Comparison of ENCODE assay signal across 27 cellular contexts in the genomic region with DNA sequence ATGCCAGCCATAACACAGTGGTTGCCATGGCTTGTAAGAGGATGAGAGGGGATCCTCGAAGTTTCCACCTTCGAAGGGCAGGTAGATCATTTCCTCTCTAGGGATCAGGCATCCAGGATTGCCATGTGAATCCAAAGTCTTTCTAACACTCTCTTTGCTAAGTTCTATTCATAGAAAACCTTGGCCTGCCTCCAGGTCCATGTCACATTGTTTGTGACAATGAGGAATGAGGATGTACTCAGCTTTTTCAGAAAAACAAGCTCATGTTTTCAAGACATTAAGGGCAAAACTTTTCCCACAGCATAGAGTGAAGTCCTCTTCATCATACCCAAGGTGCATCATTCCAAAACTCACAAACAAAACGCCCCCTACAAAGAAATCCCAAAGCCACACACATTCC. TPM values are rescaled to one million over a fixed set of nuclear protein-coding genes. Genes with fewer than 3 reads are reported as not detected.
DNase-seq lines count a peak whose midpoint lies in the region; ATAC-seq, FAIRE-seq and TF ChIP-seq lines count a peak whose summit lies in the region.
"Had no signal": no experiment of that assay in that cellular context is flagged by ENCODE, and none has a peak within 500 bp of the region (broad histone marks: within the 10 kb centered on the region; RNA-seq: fewer than 3 reads in every experiment).

No MANE protein-coding gene starts in this region.

- H3K36me3 ChIP-seq in SJSA1 (no peaks in the 10 kb centered on the region), endothelial cell of umbilical vein (ENCODE audit: control insufficient read depth in 2 of 2, extremely low read depth in 1 of 2, insufficient read depth in 2 of 2, low read length in 2 of 2) (no peaks in the 10 kb centered on the region), neural progenitor cell (no peaks in the 10 kb centered on the region), mucosa of descending colon (ENCODE audit: low read depth) (no peaks in the 10 kb centered on the region)
- H3K36me3 ChIP-seq: MG63 had no signal

- H3K4me1 ChIP-seq in SJSA1 (replicated peaks) (peaks cover 14% of the 10 kb centered on the region), endothelial cell of umbilical vein (ENCODE audit: control insufficient read depth, extremely low read depth, insufficient read depth, low read length) (peaks cover 23% of the 10 kb centered on the region), neural progenitor cell (peaks cover 7% of the 10 kb centered on the region), mucosa of descending colon (ENCODE audit: low read depth) (no peaks in the 10 kb centered on the region)
- H3K4me1 ChIP-seq: A549, Caco-2 had no signal

- no peaks in the 10 kb centered on the region for H3K79me2 ChIP-seq in endothelial cell of umbilical vein (ENCODE audit: control insufficient read depth, insufficient read depth, low read length)
- H3K79me2 ChIP-seq in neural progenitor cell (ENCODE audit: low read depth): no peaks in the 10 kb centered on the region

- no peak for FAIRE-seq in endothelial cell of umbilical vein (lab: Jason Lieb, UNC)
- FAIRE-seq: A549, GM12892 had no signal

- no peak overlapping the region for H2AFZ ChIP-seq in endothelial cell of umbilical vein (ENCODE audit: low read depth, low read length)
- H2AFZ ChIP-seq in neural progenitor cell (replicated peaks): peak overlapping the region; percentile 2

- intact Hi-C loops in endothelial cell of umbilical vein (cut with micrococcal nuclease) (no loop called here), mucosa of descending colon (cut with DNase I, micrococcal nuclease) (no loop called here)
- intact Hi-C loops in CD4-positive, alpha-beta T cell (cut with DNase I, micrococcal nuclease): no loop called here

- no peak overlapping the region for H3K4me2 ChIP-seq in endothelial cell of umbilical vein (ENCODE audit: insufficient read depth, low read length)
- no peak overlapping the region for H3K4me2 ChIP-seq in neural progenitor cell
- H3K4me2 ChIP-seq: A549 had no signal

- CTCF ChIA-PET in endothelial cell of umbilical vein (lab: Charles Lee): interaction anchor here (0.9 to 15.4 kb wide), 8 partner anchors 9 to 194 kb away, joined by 3 to 180 read pairs (median 5); a partner anchor contains a TSS
- CTCF ChIA-PET in CD4-positive, alpha-beta T cell (lab: Charles Lee): interaction anchor here (1.1 kb wide), 1 partner anchor 109 kb away, joined by 3 read pairs; no protein-coding TSS in a partner anchor

- no peak overlapping the region for H3K4me3 ChIP-seq in SJSA1
- no peak overlapping the region for H3K4me3 ChIP-seq in endothelial cell of umbilical vein (replicated peaks in 1 of 3; ENCODE audit: insufficient read depth in 1 of 3, low read depth in 1 of 3, low read length in 3 of 3)
- H3K4me3 ChIP-seq in neural progenitor cell: no peak overlapping the region
- H3K4me3 ChIP-seq in mucosa of descending colon: no peak overlapping the region
- H3K4me3 ChIP-seq: A549, MG63 had no signal

- no peak overlapping the region for H3K9ac ChIP-seq in endothelial cell of umbilical vein (replicated peaks; ENCODE audit: extremely low read depth, insufficient read depth, low read length)
- H3K9ac ChIP-seq in neural progenitor cell: no peak overlapping the region

- H3K9me3 ChIP-seq in SJSA1 (replicated peaks) (no peaks in the 10 kb centered on the region), endothelial cell of umbilical vein (replicated peaks; ENCODE audit: control insufficient read depth, insufficient read depth, low read length) (no peaks in the 10 kb centered on the region), neural progenitor cell (ENCODE audit: low read depth) (no peaks in the 10 kb centered on the region), mucosa of descending colon (no peaks in the 10 kb centered on the region)
- no peaks in the 10 kb centered on the region for H3K9me3 ChIP-seq in CD4-positive, alpha-beta T cell (ENCODE audit: control insufficient read depth, low read length)
- H3K9me3 ChIP-seq: A549, Caco-2, MG63 had no signal

- no peak for TF ChIP-seq POLR2A in endothelial cell of umbilical vein (IDR thresholded peaks at IDR 0.05; ENCODE audit: low read depth, low read length)

- no TSS peak for BruUV-seq in endothelial cell of umbilical vein (replicated peaks; lab: Mats Ljungman, UMichigan)

- H3K27me3 ChIP-seq in SJSA1 (replicated peaks) (no peaks in the 10 kb centered on the region), endothelial cell of umbilical vein (ENCODE audit: control insufficient read depth in 2 of 2, insufficient read depth in 2 of 2, low read length in 2 of 2) (no peaks in the 10 kb centered on the region), neural progenitor cell (no peaks in the 10 kb centered on the region)
- no peaks in the 10 kb centered on the region for H3K27me3 ChIP-seq in CD4-positive, alpha-beta T cell (ENCODE audit: control insufficient read depth, insufficient read depth, low read length)
- H3K27me3 ChIP-seq: MG63 had no signal

- TF ChIP-seq CTCF in endothelial cell of umbilical vein (IDR thresholded peaks at IDR 0.05; ENCODE audit: extremely low read depth in 1 of 2, insufficient read depth in 1 of 2, low read depth in 1 of 2, low read length in 2 of 2): no peak
- TF ChIP-seq CTCF in neural progenitor cell (IDR thresholded peaks at IDR 0.05): no peak
- TF ChIP-seq CTCF in CD4-positive, alpha-beta T cell (IDR thresholded peaks at IDR 0.05): no peak
- no peak for TF ChIP-seq CTCF in mucosa of descending colon (IDR thresholded peaks at IDR 0.05)

- no peaks in the 10 kb centered on the region for H3F3A ChIP-seq in neural progenitor cell (ENCODE audit: low read depth)

- dilution Hi-C loops in endothelial cell of umbilical vein (cut with MboI; ENCODE audit: extremely low pct_ligation_motif_present, low sequenced_read_pairs): no loop called here

- no peaks in the 10 kb centered on the region for H4K20me1 ChIP-seq in endothelial cell of umbilical vein (replicated peaks; ENCODE audit: control insufficient read depth, extremely low read depth, insufficient read depth, low read length)
- H4K20me1 ChIP-seq in neural progenitor cell (ENCODE audit: low read depth): no peaks in the 10 kb centered on the region

- no peaks in the 10 kb centered on the region for H3K9me1 ChIP-seq in endothelial cell of umbilical vein (replicated peaks; ENCODE audit: control insufficient read depth, extremely low read depth, insufficient read depth, low read length)

- H3K27ac Mint-ChIP-seq in neural progenitor cell: no peak overlapping the region
- no peak overlapping the region for H3K27ac Mint-ChIP-seq in CD4-positive, alpha-beta T cell
- H3K27ac Mint-ChIP-seq: CD8-positive, alpha-beta T cell had no signal

- DNase-seq in EH (ENCODE audit: low read depth) (peak; percentile 34), SJSA1 (ENCODE audit: low read depth in 1 of 2, low spot score in 2 of 2) (peak in 1 of 2 experiments; percentile 58), endothelial cell of umbilical vein (ENCODE audit: low read depth, low spot score) (peak; percentile 84), neural progenitor cell (ENCODE audit: low spot score) (no peak), HK-2 (ENCODE audit: unreplicated experiment) (no peak), mucosa of descending colon (no peak)
- no peak for DNase-seq in CD4-positive, alpha-beta T cell
- DNase-seq: AML-193; C1 segment of cervical spinal cord; Caco-2; CD8-positive, alpha-beta T cell; DMS79 treated with DMSO at 0.1 percent for 48 hours; KBM-7; MG63; NCI-H1105 treated with DMSO at 0.1 percent for 48 hours; NCI-H146; NCI-H1930; NCI-H2107; NCI-H69; SHP77 had no signal

- no peaks in the 10 kb centered on the region for H3K4me1 Mint-ChIP-seq in neural progenitor cell
- H3K4me1 Mint-ChIP-seq in CD4-positive, alpha-beta T cell (ENCODE audit: low read depth): peaks cover 5% of the 10 kb centered on the region

- H3K27ac ChIP-seq in SJSA1 (peak overlapping the region; percentile 18; the same call in 1 of the 2 replicates), endothelial cell of umbilical vein (ENCODE audit: insufficient read depth, low read depth, low read length) (no peak overlapping the region), neural progenitor cell (no peak overlapping the region)
- H3K27ac ChIP-seq in CD4-positive, alpha-beta T cell (ENCODE audit: low read depth, low read length): no peak overlapping the region
- H3K27ac ChIP-seq: A549, RWPE1 had no signal

- ATAC-seq in CD4-positive, alpha-beta T cell (ENCODE audit: poor library complexity): no peak
- no peak for ATAC-seq in mucosa of descending colon
- ATAC-seq: A549; CD8-positive, alpha-beta T cell; HCT116 had no signal

- H3K9me3 Mint-ChIP-seq in neural progenitor cell: peaks cover 5% of the 10 kb centered on the region
- no peaks in the 10 kb centered on the region for H3K9me3 Mint-ChIP-seq in CD4-positive, alpha-beta T cell
- H3K9me3 Mint-ChIP-seq: CD8-positive, alpha-beta T cell had no signal

- no peaks in the 10 kb centered on the region for H3K36me3 Mint-ChIP-seq in neural progenitor cell
- no peaks in the 10 kb centered on the region for H3K36me3 Mint-ChIP-seq in CD4-positive, alpha-beta T cell (ENCODE audit: low read depth)
- H3K36me3 Mint-ChIP-seq: CD8-positive, alpha-beta T cell had no signal

- POLR2A ChIA-PET in endothelial cell of umbilical vein (lab: Charles Lee): no interaction called here
- POLR2A ChIA-PET in CD4-positive, alpha-beta T cell (lab: Charles Lee): interaction anchor here (0.6 to 1.0 kb wide), 2 partner anchors 8 to 97 kb away, joined by 3 read pairs; no protein-coding TSS in a partner anchor

- no peak overlapping the region for H3K4me3 Mint-ChIP-seq in neural progenitor cell
- no peak overlapping the region for H3K4me3 Mint-ChIP-seq in CD4-positive, alpha-beta T cell
- H3K4me3 Mint-ChIP-seq: CD8-positive, alpha-beta T cell had no signal

- no peaks in the 10 kb centered on the region for H3K27me3 Mint-ChIP-seq in neural progenitor cell (ENCODE audit: insufficient read depth, low read depth)
- no peaks in the 10 kb centered on the region for H3K27me3 Mint-ChIP-seq in CD4-positive, alpha-beta T cell

RNA-seq across cellular contexts. Expression of a gene that starts 19.6 kb away (rescaled TPM):
- 0.13 and 1.8 TPM in 2 replicates for total RNA-seq in SJSA1 (2014; rRNA removed; shearing (Covaris generic))
- 577 and 781 TPM in 2 replicates for total RNA-seq in endothelial cell of umbilical vein
- polyA plus RNA-seq in endothelial cell of umbilical vein: 214 and 221 TPM in 2 replicates
- polyA plus RNA-seq in endothelial cell of umbilical vein (2011; cell fraction: cytosol; rRNA removed): 246 and 299 TPM in 2 replicates
- 294 and 310 TPM in 2 replicates for polyA plus RNA-seq in endothelial cell of umbilical vein (2011; cell fraction: nucleus; rRNA removed)
- polyA plus RNA-seq in endothelial cell of umbilical vein (2012): 424 and 469 TPM in 2 replicates
- polyA minus RNA-seq in endothelial cell of umbilical vein: 215 and 222 TPM in 2 replicates
- polyA minus RNA-seq in endothelial cell of umbilical vein (2011; cell fraction: cytosol; rRNA and poly(A)+ RNA removed): not detected
- 225 and 290 TPM in 2 replicates for polyA minus RNA-seq in endothelial cell of umbilical vein (2011; cell fraction: nucleus; rRNA and poly(A)+ RNA removed)
- total RNA-seq in neural progenitor cell (ENCODE audit: low replicate concordance): not detected in 2 replicates
- total RNA-seq in CD4-positive, alpha-beta T cell: not detected
- not detected for total RNA-seq in mucosa of descending colon
- total RNA-seq: Caco-2; CD8-positive, alpha-beta T cell; H4 had no signal
- polyA plus RNA-seq: A549 had no signal

RNA-seq across cellular contexts. Expression of a gene that starts 58.2 kb away (rescaled TPM):
- 0.05 TPM in 1 of 2 replicates, not detected in the other for total RNA-seq in SJSA1 (2014; rRNA removed; shearing (Covaris generic))
- not detected in 2 replicates for total RNA-seq in endothelial cell of umbilical vein
- polyA plus RNA-seq in endothelial cell of umbilical vein: not detected in 2 replicates
- not detected in 2 replicates for polyA plus RNA-seq in endothelial cell of umbilical vein (2011; cell fraction: cytosol; rRNA removed)
- polyA plus RNA-seq in endothelial cell of umbilical vein (2011; cell fraction: nucleus; rRNA removed): not detected in 2 replicates
- not detected in 2 replicates for polyA plus RNA-seq in endothelial cell of umbilical vein (2012)
- polyA minus RNA-seq in endothelial cell of umbilical vein: not detected in 2 replicates
- not detected for polyA minus RNA-seq in endothelial cell of umbilical vein (2011; cell fraction: cytosol; rRNA and poly(A)+ RNA removed)
- not detected in 2 replicates for polyA minus RNA-seq in endothelial cell of umbilical vein (2011; cell fraction: nucleus; rRNA and poly(A)+ RNA removed)
- 0.22 TPM in 1 of 2 replicates, not detected in the other for total RNA-seq in neural progenitor cell (ENCODE audit: low replicate concordance)
- total RNA-seq in CD4-positive, alpha-beta T cell: 1 to 10 TPM; 4.5 to 7.0 TPM
- 1 to 10 TPM in 1 of 3 donors, under 1 TPM in 2; 0.43 to 1.2 (median 0.73) TPM for total RNA-seq in mucosa of descending colon
- total RNA-seq: Caco-2, H4, LHCN-M2, NCI-H460 had no signal
- polyA plus RNA-seq: A549 had no signal

Comparison
In these comparisons a context has a peak if more than half of its experiments do, and no peak if none do; other contexts are left out.
1. DNase-seq: peak in EH (single experiment) and endothelial cell of umbilical vein (single experiment); none in neural progenitor cell (single experiment), HK-2 (single experiment), CD4-positive, alpha-beta T cell (0 of 10) and mucosa of descending colon (0 of 3).
2. RNA of a gene that starts 19.6 kb away (total RNA-seq): 577 to 781 TPM in endothelial cell of umbilical vein; 0.13 to 1.8 TPM in SJSA1, not detected in CD4-positive, alpha-beta T cell, not detected in neural progenitor cell and not detected in mucosa of descending colon; every median in the first group is over 100 times any median in the second.